17 cellular contexts compared by ENCODE assay signal in genomic region chr1:6456800-6457466, GRCh38. TPM values are rescaled to one million over a fixed set of nuclear protein-coding genes. Genes with fewer than 3 reads are reported as not detected.
DNase-seq lines count a peak whose midpoint lies in the region; ATAC-seq, FAIRE-seq and TF ChIP-seq lines count a peak whose summit lies in the region.
"Had no signal": no experiment of that assay in that cellular context is flagged by ENCODE, and none has a peak within 500 bp of the region (broad histone marks: within the 10 kb centered on the region; RNA-seq: fewer than 3 reads in every experiment).

No MANE protein-coding gene starts in this region.

- H3F3A ChIP-seq in SK-N-SH (replicated peaks; ENCODE audit: insufficient read depth) (no peaks in the 10 kb centered on the region), OCI-LY1 (ENCODE audit: insufficient read depth, low read length) (no peaks in the 10 kb centered on the region), neural progenitor cell (ENCODE audit: low read depth) (peaks cover 7% of the 10 kb centered on the region)

- peaks cover 3% of the 10 kb centered on the region for H3K27me3 Mint-ChIP-seq in neural progenitor cell (ENCODE audit: insufficient read depth, low read depth)
- H3K27me3 Mint-ChIP-seq in activated CD8-positive, alpha-beta T cell treated with anti-CD3 and anti-CD28 coated beads for 36 hours: peaks cover 36% of the 10 kb centered on the region

- H3K27me3 ChIP-seq in SK-N-SH (ENCODE audit: insufficient read depth): peaks cover 6% of the 10 kb centered on the region; the same call in 1 of the 2 replicates
- H3K27me3 ChIP-seq in OCI-LY1 (ENCODE audit: insufficient read depth, low read length): no peaks in the 10 kb centered on the region
- H3K27me3 ChIP-seq in bronchial epithelial cell (ENCODE audit: control insufficient read depth, insufficient read depth, low read length): peaks cover 2% of the 10 kb centered on the region
- H3K27me3 ChIP-seq in neural progenitor cell: peaks cover 16% of the 10 kb centered on the region
- no peaks in the 10 kb centered on the region for H3K27me3 ChIP-seq in ascending aorta

- intact Hi-C loops in ascending aorta (cut with DNase I): no loop called here
- intact Hi-C loops in activated CD8-positive, alpha-beta T cell treated with anti-CD3 and anti-CD28 coated beads for 36 hours (cut with micrococcal nuclease): no loop called here

- H3K36me3 ChIP-seq in SK-N-SH (replicated peaks in 1 of 2; ENCODE audit: control insufficient read depth in 1 of 2, insufficient read depth in 2 of 2, low read length in 1 of 2) (peaks cover 0 to 2% of the 10 kb centered on the region in 2 experiments), OCI-LY1 (ENCODE audit: insufficient read depth, low read length) (no peaks in the 10 kb centered on the region), bronchial epithelial cell (ENCODE audit: control insufficient read depth, insufficient read depth, low read length) (peaks cover 5% of the 10 kb centered on the region), neural progenitor cell (no peaks in the 10 kb centered on the region), ascending aorta (peaks cover 0 to 9% of the 10 kb centered on the region in 2 donors)

- H2AFZ ChIP-seq in SK-N-SH (ENCODE audit: low read depth) (no peak overlapping the region), OCI-LY1 (ENCODE audit: low read length) (no peak overlapping the region), neural progenitor cell (replicated peaks) (no peak overlapping the region)

- H3K4me1 ChIP-seq in SK-N-SH (ENCODE audit: control insufficient read depth in 1 of 2, insufficient read depth in 2 of 2, low read depth in 1 of 2, low read length in 1 of 2) (no peaks in the 10 kb centered on the region), OCI-LY1 (ENCODE audit: insufficient read depth, low read length, severe bottlenecking) (peaks cover 11% of the 10 kb centered on the region), neural progenitor cell (peaks cover 13% of the 10 kb centered on the region), ascending aorta (no peaks in the 10 kb centered on the region)
- H3K4me1 ChIP-seq: Caco-2 had no signal

- no peak for TF ChIP-seq RAD21 in SK-N-SH (IDR thresholded peaks at IDR 0.05; ENCODE audit: low read length)

- DNase-seq in SK-N-SH: no peak
- DNase-seq in bronchial epithelial cell (ENCODE audit: low read depth): no peak
- no peak for DNase-seq in neural progenitor cell (ENCODE audit: low spot score)
- DNase-seq in ascending aorta (ENCODE audit: low spot score in 2 of 2): no peak
- DNase-seq in activated CD8-positive, alpha-beta T cell treated with anti-CD3 and anti-CD28 coated beads for 36 hours: no peak
- no peak for DNase-seq in activated T-cell treated with anti-CD3 and anti-CD28 coated beads for 4 hours
- DNase-seq: Caco-2, DMS53, Kasumi-1, NCI-H1417 treated with DMSO at 0.1 percent for 48 hours, NCI-H2029 treated with DMSO at 0.1 percent for 48 hours, NCI-H524, RPMI8226 had no signal

- H3K4me1 Mint-ChIP-seq in neural progenitor cell: peaks cover 16% of the 10 kb centered on the region
- H3K4me1 Mint-ChIP-seq in activated CD8-positive, alpha-beta T cell treated with anti-CD3 and anti-CD28 coated beads for 36 hours (ENCODE audit: low read depth): peaks cover 36% of the 10 kb centered on the region

- H3K4me3 ChIP-seq in SK-N-SH (ENCODE audit: low read depth in 2 of 2, low read length in 1 of 2) (no peak overlapping the region), OCI-LY1 (ENCODE audit: low read depth, low read length, poor library complexity, severe bottlenecking) (no peak overlapping the region), bronchial epithelial cell (ENCODE audit: low read depth, low read length) (no peak overlapping the region), neural progenitor cell (no peak overlapping the region), ascending aorta (no peak overlapping the region)
- H3K4me3 ChIP-seq: BLaER1 treated with 17β-estradiol and CSF1 and Interleukin-3, amounts not matched to agents 10 nM and 100 nM had no signal

- H4K20me1 ChIP-seq in SK-N-SH (ENCODE audit: insufficient read depth): no peaks in the 10 kb centered on the region
- no peaks in the 10 kb centered on the region for H4K20me1 ChIP-seq in OCI-LY1 (ENCODE audit: insufficient read depth, low read length)
- no peaks in the 10 kb centered on the region for H4K20me1 ChIP-seq in neural progenitor cell (ENCODE audit: low read depth)

- H3K27ac ChIP-seq in SK-N-SH (ENCODE audit: low read depth in 2 of 2, low read length in 1 of 2) (no peak overlapping the region), OCI-LY1 (ENCODE audit: low read depth, low read length, poor library complexity, severe bottlenecking) (no peak overlapping the region), neural progenitor cell (no peak overlapping the region), ascending aorta (no peak overlapping the region)
- H3K27ac ChIP-seq: 22Rv1; BLaER1 treated with 17β-estradiol and CSF1 and Interleukin-3, amounts not matched to agents 10 nM and 100 nM had no signal

- no peaks in the 10 kb centered on the region for H3K36me3 Mint-ChIP-seq in neural progenitor cell
- H3K36me3 Mint-ChIP-seq in activated CD8-positive, alpha-beta T cell treated with anti-CD3 and anti-CD28 coated beads for 36 hours (ENCODE audit: low read depth): peaks cover 7% of the 10 kb centered on the region

- no peak overlapping the region for H3K4me2 ChIP-seq in SK-N-SH
- H3K4me2 ChIP-seq in OCI-LY1 (ENCODE audit: low read length): no peak overlapping the region
- H3K4me2 ChIP-seq in neural progenitor cell: no peak overlapping the region
- H3K4me2 ChIP-seq: BLaER1 treated with 17β-estradiol and CSF1 and Interleukin-3, amounts not matched to agents 10 nM and 100 nM had no signal

- TF ChIP-seq CTCF in SK-N-SH (IDR thresholded peaks at IDR 0.05): no peak
- peak; percentile 6; the same call in 1 of the 2 replicates for TF ChIP-seq CTCF in OCI-LY1 (IDR thresholded peaks at IDR 0.05; ENCODE audit: low read length)
- TF ChIP-seq CTCF in bronchial epithelial cell (IDR thresholded peaks at IDR 0.05; ENCODE audit: insufficient read depth, low read length, severe bottlenecking): no peak
- TF ChIP-seq CTCF in neural progenitor cell (IDR thresholded peaks at IDR 0.05): peak; percentile 8
- TF ChIP-seq CTCF in ascending aorta (IDR thresholded peaks at IDR 0.05): no peak
- TF ChIP-seq CTCF in activated CD8-positive, alpha-beta T cell treated with anti-CD3 and anti-CD28 coated beads for 36 hours (IDR thresholded peaks at IDR 0.05): no peak

- no peaks in the 10 kb centered on the region for H3K79me2 ChIP-seq in SK-N-SH (ENCODE audit: insufficient read depth)
- H3K79me2 ChIP-seq in OCI-LY1 (ENCODE audit: insufficient read depth, low read length): no peaks in the 10 kb centered on the region
- no peaks in the 10 kb centered on the region for H3K79me2 ChIP-seq in neural progenitor cell (ENCODE audit: low read depth)

- H3K9me3 Mint-ChIP-seq in neural progenitor cell: no peaks in the 10 kb centered on the region
- H3K9me3 Mint-ChIP-seq in activated CD8-positive, alpha-beta T cell treated with anti-CD3 and anti-CD28 coated beads for 36 hours: no peaks in the 10 kb centered on the region

- H3K9ac ChIP-seq in SK-N-SH: no peak overlapping the region
- H3K9ac ChIP-seq in OCI-LY1 (ENCODE audit: low read length): no peak overlapping the region
- no peak overlapping the region for H3K9ac ChIP-seq in neural progenitor cell
- H3K9ac ChIP-seq: BLaER1 treated with 17β-estradiol and CSF1 and Interleukin-3, amounts not matched to agents 10 nM and 100 nM had no signal

- TF ChIP-seq EP300 in SK-N-SH (IDR thresholded peaks at IDR 0.05; ENCODE audit: borderline replicate concordance in 1 of 2, low read depth in 1 of 2, low read length in 1 of 2): no peak

- H3K27ac Mint-ChIP-seq in neural progenitor cell: no peak overlapping the region
- no peak overlapping the region for H3K27ac Mint-ChIP-seq in activated CD8-positive, alpha-beta T cell treated with anti-CD3 and anti-CD28 coated beads for 36 hours

- no peak overlapping the region for H3K4me3 Mint-ChIP-seq in neural progenitor cell
- no peak overlapping the region for H3K4me3 Mint-ChIP-seq in activated CD8-positive, alpha-beta T cell treated with anti-CD3 and anti-CD28 coated beads for 36 hours

- no peaks in the 10 kb centered on the region for H3K9me2 ChIP-seq in SK-N-SH
- no peaks in the 10 kb centered on the region for H3K9me2 ChIP-seq in OCI-LY1 (ENCODE audit: low read depth, low read length)

- CTCF ChIA-PET in SK-N-SH (lab: Yijun Ruan, JAX): interaction anchor here (1.1 to 2.4 kb wide), 4 partner anchors 11 to 210 kb away, joined by 3 to 8 read pairs (median 4); no protein-coding TSS in a partner anchor
- CTCF ChIA-PET in activated CD8-positive, alpha-beta T cell treated with anti-CD3 and anti-CD28 coated beads for 36 hours (lab: Charles Lee): interaction anchor here (1.0 kb wide), 1 partner anchor 15 kb away, joined by 3 read pairs; no protein-coding TSS in a partner anchor

- WGBS in SK-N-SH (ENCODE audit: low lambda C conversion rate): 79% methylated on average over 3 of the region's 11 CpGs

- ATAC-seq in SK-N-SH treated with all-trans-retinoic acid at 6 μM for 48 hours: peak; percentile 12; the same call in 2 of the 3 replicates
- ATAC-seq in activated CD8-positive, alpha-beta T cell treated with anti-CD3 and anti-CD28 coated beads for 36 hours: no peak

- POLR2A ChIA-PET in SK-N-SH (lab: Yijun Ruan, JAX): no interaction called here
- POLR2A ChIA-PET in activated CD8-positive, alpha-beta T cell treated with anti-CD3 and anti-CD28 coated beads for 36 hours (lab: Charles Lee): no interaction called here

- FAIRE-seq in bronchial epithelial cell (lab: Jason Lieb, UNC): peak; percentile 99

- H3K9me3 ChIP-seq in SK-N-SH: no peaks in the 10 kb centered on the region
- no peaks in the 10 kb centered on the region for H3K9me3 ChIP-seq in OCI-LY1 (ENCODE audit: low read length)
- no peaks in the 10 kb centered on the region for H3K9me3 ChIP-seq in neural progenitor cell (ENCODE audit: low read depth)
- H3K9me3 ChIP-seq in ascending aorta: no peaks in the 10 kb centered on the region
- H3K9me3 ChIP-seq: Caco-2 had no signal

RNA-seq across cellular contexts. Expression of gene TNFRSF25, which starts 9.0 kb away (rescaled TPM):
- 20.8 TPM in 2 replicates for polyA plus RNA-seq in SK-N-SH (2012; rRNA removed)
- polyA plus RNA-seq in SK-N-SH (2012; cell fraction: cytosol; rRNA removed): 2.6 and 5.2 TPM in 2 replicates
- polyA plus RNA-seq in SK-N-SH (2012; cell fraction: nucleus; rRNA removed): 170 and 223 TPM in 2 replicates
- total RNA-seq in bronchial epithelial cell (20.5 and 30.3 TPM in 2 replicates), neural progenitor cell (ENCODE audit: low replicate concordance) (15.6 and 23.7 TPM in 2 replicates), ascending aorta (18.0 TPM)
- 10 to 100 TPM; 55.8 to 57.8 TPM for total RNA-seq in activated CD8-positive, alpha-beta T cell treated with anti-CD3 and anti-CD28 coated beads for 36 hours

RNA-seq across cellular contexts. Expression of gene ESPN, which starts 32.4 kb away (rescaled TPM):
- polyA plus RNA-seq in SK-N-SH (2012; rRNA removed): 0.13 and 0.33 TPM in 2 replicates
- 0.04 and 0.06 TPM in 2 replicates for polyA plus RNA-seq in SK-N-SH (2012; cell fraction: cytosol; rRNA removed)
- polyA plus RNA-seq in SK-N-SH (2012; cell fraction: nucleus; rRNA removed): 0.38 and 0.50 TPM in 2 replicates
- total RNA-seq in bronchial epithelial cell (4.5 and 8.4 TPM in 2 replicates), neural progenitor cell (ENCODE audit: low replicate concordance) (7.1 and 11.0 TPM in 2 replicates), ascending aorta (2.2 TPM)
- under 1 TPM; 0.83 to 0.99 TPM for total RNA-seq in activated CD8-positive, alpha-beta T cell treated with anti-CD3 and anti-CD28 coated beads for 36 hours

RNA-seq across cellular contexts. Expression of gene PLEKHG5, which starts 34.5 kb away (rescaled TPM):
- polyA plus RNA-seq in SK-N-SH (2012; rRNA removed): 14.7 and 14.9 TPM in 2 replicates
- 3.4 and 5.7 TPM in 2 replicates for polyA plus RNA-seq in SK-N-SH (2012; cell fraction: cytosol; rRNA removed)
- polyA plus RNA-seq in SK-N-SH (2012; cell fraction: nucleus; rRNA removed): 86.5 and 98.6 TPM in 2 replicates
- total RNA-seq in bronchial epithelial cell: 42.9 and 45.2 TPM in 2 replicates
- 7.4 and 25.9 TPM in 2 replicates for total RNA-seq in neural progenitor cell (ENCODE audit: low replicate concordance)
- total RNA-seq in ascending aorta: 11.4 TPM
- total RNA-seq in activated CD8-positive, alpha-beta T cell treated with anti-CD3 and anti-CD28 coated beads for 36 hours: 1 to 10 TPM; 1.7 to 1.8 TPM

RNA-seq across cellular contexts. Expression of gene HES2, which starts 37.2 kb away (rescaled TPM):
- 0.03 TPM in 2 replicates for polyA plus RNA-seq in SK-N-SH (2012; rRNA removed)
- polyA plus RNA-seq in SK-N-SH (2012; cell fraction: cytosol; rRNA removed): 0.06 and 0.09 TPM in 2 replicates
- polyA plus RNA-seq in SK-N-SH (2012; cell fraction: nucleus; rRNA removed): 0.10 and 0.11 TPM in 2 replicates
- total RNA-seq in bronchial epithelial cell (98.1 and 116 TPM in 2 replicates), neural progenitor cell (ENCODE audit: low replicate concordance) (0.04 and 0.22 TPM in 2 replicates), ascending aorta (not detected)
- total RNA-seq in activated CD8-positive, alpha-beta T cell treated with anti-CD3 and anti-CD28 coated beads for 36 hours: under 1 TPM in 1 of 2 experiments, not detected in 1; 0.29 TPM

Comparison
In these comparisons a context has a peak if more than half of its experiments do, and no peak if none do; other contexts are left out.
1. CTCF ChIP-seq: peak in OCI-LY1 (single experiment) and neural progenitor cell (single experiment); none in SK-N-SH (single experiment), bronchial epithelial cell (single experiment), ascending aorta (0 of 3) and activated CD8-positive, alpha-beta T cell treated with anti-CD3 and anti-CD28 coated beads for 36 hours (single experiment).